In the genomic region with DNA sequence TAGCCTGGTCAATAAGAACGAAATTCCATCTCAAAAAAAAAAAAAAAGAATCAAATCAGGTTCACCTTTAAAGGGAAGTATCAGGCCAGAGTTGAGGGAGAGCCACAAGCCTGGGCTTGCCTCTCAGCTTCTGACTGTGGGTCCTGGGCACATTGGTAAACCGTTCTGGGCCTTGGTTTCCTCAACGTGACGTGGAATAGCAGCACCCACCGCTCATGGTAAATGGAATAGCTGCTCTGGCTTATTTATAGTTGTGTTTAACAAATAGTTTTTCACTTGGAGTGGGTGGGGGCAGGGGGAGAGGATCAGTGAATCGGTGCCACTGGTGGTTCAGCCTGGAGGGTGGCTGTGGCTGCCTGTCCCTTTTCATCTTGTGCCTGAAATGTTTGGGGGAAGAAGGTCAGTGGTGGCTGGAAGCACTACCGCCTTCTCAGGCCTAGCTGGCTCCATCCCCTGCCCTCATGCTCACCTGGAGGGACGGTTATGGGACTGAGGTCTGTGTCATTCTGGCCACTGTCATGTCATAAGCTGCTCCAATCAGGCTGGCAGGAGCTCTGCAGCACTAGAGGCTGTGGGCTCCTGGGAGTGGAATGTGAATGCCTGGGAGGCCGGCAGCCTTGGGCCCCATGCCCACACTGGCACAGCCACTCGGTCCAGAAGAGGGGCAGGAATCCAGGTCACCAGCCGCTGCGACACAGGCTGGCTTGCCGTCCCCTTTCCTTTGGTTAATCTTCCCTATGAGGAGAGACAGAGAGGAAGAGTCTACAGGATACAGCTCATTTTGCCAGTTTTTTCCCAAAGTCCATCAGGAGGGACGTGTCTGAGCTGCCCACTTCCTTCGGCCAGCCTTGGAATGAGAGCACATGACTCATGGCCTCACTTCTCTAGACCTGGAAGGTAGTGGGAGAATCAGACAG, we compare ENCODE assay signal across 8 cellular contexts. TPM values are rescaled to one million over a fixed set of nuclear protein-coding genes. Genes with fewer than 3 reads are reported as not detected.
DNase-seq lines count a peak whose midpoint lies in the region; ATAC-seq and TF ChIP-seq lines count a peak whose summit lies in the region.
"Had no signal": no experiment of that assay in that cellular context is flagged by ENCODE, and none has a peak within 500 bp of the region (broad histone marks: within the 10 kb centered on the region; RNA-seq: fewer than 3 reads in every experiment).

No MANE protein-coding gene starts in this region.

- no peaks in the 10 kb centered on the region for H3K36me3 ChIP-seq in MG63
- no peaks in the 10 kb centered on the region for H3K36me3 ChIP-seq in body of pancreas (replicated peaks in 1 of 2; ENCODE audit: insufficient read depth in 1 of 2, low read depth in 2 of 2)
- no peaks in the 10 kb centered on the region for H3K36me3 ChIP-seq in liver (ENCODE audit: control insufficient read depth in 4 of 4, insufficient read depth in 3 of 4, low read depth in 1 of 4, low read length in 3 of 4)
- H3K36me3 ChIP-seq in suprapubic skin, result no peaks in the 10 kb centered on the region
- H3K36me3 ChIP-seq: neutrophil had no signal

- intact Hi-C loops in body of pancreas (cut with DNase I), result loop anchor here (10.0 kb wide), 1 partner anchor 93 kb away; a partner anchor contains a TSS

- peak; percentile 35 to 62 for TF ChIP-seq RAD21 in liver (IDR thresholded peaks at IDR 0.05)

- H3K27ac ChIP-seq in body of pancreas (peak overlapping the region; percentile 55 to 88 (median 74)), liver (ENCODE audit: low read depth in 1 of 2, low read length in 2 of 2) (peak overlapping the region; percentile 80 to 93), suprapubic skin (peak overlapping the region; percentile 70)
- H3K27ac ChIP-seq: neutrophil had no signal

- TF ChIP-seq EP300 in suprapubic skin (IDR thresholded peaks at IDR 0.05), result no peak

- H3K4me1 ChIP-seq in body of pancreas, result peaks cover 45% of the 10 kb centered on the region
- peaks cover 21 to 64% (median 46%) of the 10 kb centered on the region in 4 donors for H3K4me1 ChIP-seq in liver (ENCODE audit: control insufficient read depth in 4 of 4, insufficient read depth in 4 of 4, low read length in 3 of 4)
- peaks cover 96% of the 10 kb centered on the region for H3K4me1 ChIP-seq in suprapubic skin

- H3K27me3 ChIP-seq in MG63 (no peaks in the 10 kb centered on the region), body of pancreas (no peaks in the 10 kb centered on the region), liver (ENCODE audit: control insufficient read depth in 4 of 4, insufficient read depth in 4 of 4, low read length in 3 of 4) (no peaks in the 10 kb centered on the region), suprapubic skin (no peaks in the 10 kb centered on the region)

- TF ChIP-seq CTCF in body of pancreas (IDR thresholded peaks at IDR 0.05), result no peak
- no peak for TF ChIP-seq CTCF in liver (IDR thresholded peaks at IDR 0.05; ENCODE audit: low read depth, low read length, missing input control)
- TF ChIP-seq CTCF in suprapubic skin (IDR thresholded peaks at IDR 0.05), result no peak

- peak; percentile 78 for ATAC-seq in body of pancreas
- ATAC-seq in HG03039 (IDR thresholded peaks at IDR 0.05; ENCODE audit: unreplicated experiment), result no peak
- ATAC-seq in HG02938 (IDR thresholded peaks at IDR 0.05; ENCODE audit: unreplicated experiment), result no peak

- 37 to 40% methylated on average over 9 to 15 of the region's 15 CpGs for WGBS in body of pancreas, 2 donors
- 42% methylated on average over 15 of the region's 15 CpGs for WGBS in liver
- 65% methylated on average over 8 of the region's 15 CpGs for WGBS in suprapubic skin

- peak; percentile 57 for DNase-seq in MG63
- peak; percentile 76 to 90 (median 87) for DNase-seq in body of pancreas
- peak in 1 of 2 donors; percentile 68 for DNase-seq in suprapubic skin (ENCODE audit: low spot score in 2 of 2)
- no peak for DNase-seq in CD1c-positive myeloid dendritic cell (ENCODE audit: extremely low spot score)

- H3K9ac ChIP-seq in liver (ENCODE audit: low read depth in 1 of 2, low read length in 2 of 2), result peak overlapping the region in 1 of 2 donors; percentile 46

- H3K4me3 ChIP-seq in MG63, result no peak overlapping the region
- no peak overlapping the region for H3K4me3 ChIP-seq in body of pancreas
- peak overlapping the region in 1 of 3 donors; percentile 32 for H3K4me3 ChIP-seq in liver (ENCODE audit: low read depth in 1 of 3, low read length in 3 of 3)
- H3K4me3 ChIP-seq in suprapubic skin, result no peak overlapping the region

- H3K9me3 ChIP-seq in MG63 (no peaks in the 10 kb centered on the region), body of pancreas (no peaks in the 10 kb centered on the region), liver (ENCODE audit: control insufficient read depth in 4 of 4, low read length in 3 of 4) (no peaks in the 10 kb centered on the region), suprapubic skin (no peaks in the 10 kb centered on the region)
- H3K9me3 ChIP-seq: neutrophil had no signal

- TF ChIP-seq POLR2A in body of pancreas (IDR thresholded peaks at IDR 0.05) (peak in 2 of 3 donors; percentile 38 to 49), suprapubic skin (IDR thresholded peaks at IDR 0.05) (no peak)

TF ChIP-seq in liver, 16 proteins besides CTCF, POLR2A, EP300 and RAD21 (continues in another document):
- peak; percentile 10 for TF ChIP-seq FOXA2 (IDR thresholded peaks at IDR 0.05)
- TF ChIP-seq RXRA (IDR thresholded peaks at IDR 0.05), result peak; percentile 90 to 93
- TF ChIP-seq FOXA1 (IDR thresholded peaks at IDR 0.05), result peak; percentile 48
- TF ChIP-seq, protein P1, sequence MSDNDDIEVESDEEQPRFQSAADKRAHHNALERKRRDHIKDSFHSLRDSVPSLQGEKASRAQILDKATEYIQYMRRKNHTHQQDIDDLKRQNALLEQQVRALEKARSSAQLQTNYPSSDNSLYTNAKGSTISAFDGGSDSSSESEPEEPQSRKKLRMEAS (IDR thresholded peaks at IDR 0.05), result peak; percentile 90
- peak in 1 of 2 donors; percentile 8 for TF ChIP-seq EGR1 (IDR thresholded peaks at IDR 0.05; ENCODE audit: low read depth in 2 of 2)
- TF ChIP-seq, protein P2, sequence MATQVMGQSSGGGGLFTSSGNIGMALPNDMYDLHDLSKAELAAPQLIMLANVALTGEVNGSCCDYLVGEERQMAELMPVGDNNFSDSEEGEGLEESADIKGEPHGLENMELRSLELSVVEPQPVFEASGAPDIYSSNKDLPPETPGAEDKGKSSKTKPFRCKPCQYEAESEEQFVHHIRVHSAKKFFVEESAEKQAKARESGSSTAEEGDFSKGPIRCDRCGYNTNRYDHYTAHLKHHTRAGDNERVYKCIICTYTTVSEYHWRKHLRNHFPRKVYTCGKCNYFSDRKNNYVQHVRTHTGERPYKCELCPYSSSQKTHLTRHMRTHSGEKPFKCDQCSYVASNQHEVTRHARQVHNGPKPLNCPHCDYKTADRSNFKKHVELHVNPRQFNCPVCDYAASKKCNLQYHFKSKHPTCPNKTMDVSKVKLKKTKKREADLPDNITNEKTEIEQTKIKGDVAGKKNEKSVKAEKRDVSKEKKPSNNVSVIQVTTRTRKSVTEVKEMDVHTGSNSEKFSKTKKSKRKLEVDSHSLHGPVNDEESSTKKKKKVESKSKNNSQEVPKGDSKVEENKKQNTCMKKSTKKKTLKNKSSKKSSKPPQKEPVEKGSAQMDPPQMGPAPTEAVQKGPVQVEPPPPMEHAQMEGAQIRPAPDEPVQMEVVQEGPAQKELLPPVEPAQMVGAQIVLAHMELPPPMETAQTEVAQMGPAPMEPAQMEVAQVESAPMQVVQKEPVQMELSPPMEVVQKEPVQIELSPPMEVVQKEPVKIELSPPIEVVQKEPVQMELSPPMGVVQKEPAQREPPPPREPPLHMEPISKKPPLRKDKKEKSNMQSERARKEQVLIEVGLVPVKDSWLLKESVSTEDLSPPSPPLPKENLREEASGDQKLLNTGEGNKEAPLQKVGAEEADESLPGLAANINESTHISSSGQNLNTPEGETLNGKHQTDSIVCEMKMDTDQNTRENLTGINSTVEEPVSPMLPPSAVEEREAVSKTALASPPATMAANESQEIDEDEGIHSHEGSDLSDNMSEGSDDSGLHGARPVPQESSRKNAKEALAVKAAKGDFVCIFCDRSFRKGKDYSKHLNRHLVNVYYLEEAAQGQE (IDR thresholded peaks at IDR 0.05), result peak; percentile 89
- TF ChIP-seq HNF4G (IDR thresholded peaks at IDR 0.05), result no peak
- peak; percentile 83 for TF ChIP-seq YY1 (IDR thresholded peaks at IDR 0.05)
- TF ChIP-seq NR2F2 (IDR thresholded peaks at IDR 0.05), result no peak
- peak; percentile 68 to 70 for TF ChIP-seq HNF4A (conservative IDR thresholded peaks at IDR 0.05)
- TF ChIP-seq SP1 (IDR thresholded peaks at IDR 0.05), result peak; percentile 87
- TF ChIP-seq, protein P3, sequence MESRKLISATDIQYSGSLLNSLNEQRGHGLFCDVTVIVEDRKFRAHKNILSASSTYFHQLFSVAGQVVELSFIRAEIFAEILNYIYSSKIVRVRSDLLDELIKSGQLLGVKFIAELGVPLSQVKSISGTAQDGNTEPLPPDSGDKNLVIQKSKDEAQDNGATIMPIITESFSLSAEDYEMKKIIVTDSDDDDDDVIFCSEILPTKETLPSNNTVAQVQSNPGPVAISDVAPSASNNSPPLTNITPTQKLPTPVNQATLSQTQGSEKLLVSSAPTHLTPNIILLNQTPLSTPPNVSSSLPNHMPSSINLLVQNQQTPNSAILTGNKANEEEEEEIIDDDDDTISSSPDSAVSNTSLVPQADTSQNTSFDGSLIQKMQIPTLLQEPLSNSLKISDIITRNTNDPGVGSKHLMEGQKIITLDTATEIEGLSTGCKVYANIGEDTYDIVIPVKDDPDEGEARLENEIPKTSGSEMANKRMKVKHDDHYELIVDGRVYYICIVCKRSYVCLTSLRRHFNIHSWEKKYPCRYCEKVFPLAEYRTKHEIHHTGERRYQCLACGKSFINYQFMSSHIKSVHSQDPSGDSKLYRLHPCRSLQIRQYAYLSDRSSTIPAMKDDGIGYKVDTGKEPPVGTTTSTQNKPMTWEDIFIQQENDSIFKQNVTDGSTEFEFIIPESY (IDR thresholded peaks at IDR 0.05), result peak; percentile 34
- TF ChIP-seq, protein P4, sequence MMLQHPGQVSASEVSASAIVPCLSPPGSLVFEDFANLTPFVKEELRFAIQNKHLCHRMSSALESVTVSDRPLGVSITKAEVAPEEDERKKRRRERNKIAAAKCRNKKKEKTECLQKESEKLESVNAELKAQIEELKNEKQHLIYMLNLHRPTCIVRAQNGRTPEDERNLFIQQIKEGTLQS (IDR thresholded peaks at IDR 0.05), result peak; percentile 13
- peak; percentile 74 for TF ChIP-seq TAF1 (conservative IDR thresholded peaks at IDR 0.05)
- no peak for TF ChIP-seq GABPA (IDR thresholded peaks at IDR 0.05 in 1 of 2, conservative IDR thresholded peaks at IDR 0.05 in 1 of 2)

RNA-seq across cellular contexts. Expression of a gene that starts 27.0 kb away (rescaled TPM):
- not detected in 2 replicates for total RNA-seq in MG63 (2014; rRNA removed; shearing (Covaris generic); ENCODE audit: low replicate concordance)
- total RNA-seq in body of pancreas (under 1 TPM in 1 of 2 donors, not detected in 1; 0.26 TPM), liver (under 1 TPM; 0.08 to 0.89 TPM), suprapubic skin (1 to 10 TPM in 1 of 4 donors, not detected in 3; 1.2 TPM)
- polyA plus RNA-seq in liver, result under 1 TPM; 0.16 to 0.40 TPM

RNA-seq across cellular contexts. Expression of a gene that starts 36.9 kb away (rescaled TPM):
- total RNA-seq in MG63 (2014; rRNA removed; shearing (Covaris generic); ENCODE audit: low replicate concordance), result not detected in 2 replicates
- not detected for total RNA-seq in body of pancreas
- under 1 TPM in 1 of 2 donors, not detected in 1; 0.08 TPM for total RNA-seq in liver
- not detected for polyA plus RNA-seq in liver
- total RNA-seq in suprapubic skin, result 1,000 to 10,000 TPM in 2 of 4 donors, 100 to 1,000 TPM in 2; 730 to 1,745 (median 1,078) TPM

Comparison
In these comparisons a context has a peak if more than half of its experiments do, and no peak if none do; other contexts are left out.
1. POLR2A ChIP-seq: peak in body of pancreas (2 of 3); none in suprapubic skin (0 of 2).
2. RNA of a gene that starts 36.9 kb away (total RNA-seq): 730 to 1,745 TPM in suprapubic skin; 0.08 TPM in liver, not detected in MG63 and not detected in body of pancreas; every median in the first group is over 100 times any median in the second.
3. Peak in every context shown above with its lines, with median percentiles within 50 percentile points of each other: H3K27ac ChIP-seq.